Comparison of ENCODE assay signal across 17 cellular contexts in the genomic region with DNA sequence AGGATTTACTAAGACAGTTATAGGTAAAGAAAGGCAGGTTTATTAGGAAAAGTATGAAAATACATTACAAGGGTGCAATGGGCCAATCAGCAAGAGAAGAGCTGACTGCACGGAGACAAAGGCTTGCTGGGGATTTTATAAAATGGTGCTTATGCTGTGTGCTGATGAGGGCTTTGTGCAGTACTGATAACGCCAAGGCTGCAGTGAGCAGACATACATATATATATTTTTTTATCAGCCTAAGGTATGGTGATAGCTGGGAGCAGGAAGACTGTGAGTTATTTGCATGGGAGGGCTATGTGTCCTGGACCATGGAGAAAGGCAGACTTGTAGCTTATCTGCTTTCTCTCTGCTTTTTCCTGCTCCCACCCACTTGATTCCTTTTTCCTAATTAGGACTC.
DNase-seq lines count a peak whose midpoint lies in the region; ATAC-seq, FAIRE-seq and TF ChIP-seq lines count a peak whose summit lies in the region.
"Had no signal": no experiment of that assay in that cellular context is flagged by ENCODE, and none has a peak within 500 bp of the region (broad histone marks: within the 10 kb centered on the region; RNA-seq: fewer than 3 reads in every experiment).

No MANE protein-coding gene starts in this region.

- dilution Hi-C loops in keratinocyte (cut with MboI; ENCODE audit: extremely low pct_ligation_motif_present, low sequenced_read_pairs): no loop called here

- H3K4me1 ChIP-seq in cardiac muscle cell (ENCODE audit: low read depth): peaks cover 16% of the 10 kb centered on the region
- H3K4me1 ChIP-seq in left ventricle myocardium inferior: peaks cover 35% of the 10 kb centered on the region
- H3K4me1 ChIP-seq in keratinocyte (ENCODE audit: control insufficient read depth, extremely low read depth, insufficient read depth, low read length): peaks cover 31% of the 10 kb centered on the region
- H3K4me1 ChIP-seq in neural progenitor cell: peaks cover 12% of the 10 kb centered on the region
- peaks cover 11 to 13% of the 10 kb centered on the region in 2 donors for H3K4me1 ChIP-seq in gastrocnemius medialis
- H3K4me1 ChIP-seq: BLaER1 had no signal

- peaks cover 32% of the 10 kb centered on the region for H3K4me1 Mint-ChIP-seq in neural progenitor cell
- H3K4me1 Mint-ChIP-seq: CD8-positive, alpha-beta memory T cell had no signal

- no peak overlapping the region for H2AFZ ChIP-seq in keratinocyte (ENCODE audit: control insufficient read depth, low read length)
- peak overlapping the region; percentile 96 for H2AFZ ChIP-seq in neural progenitor cell (replicated peaks)
- H2AFZ ChIP-seq: GM23248 had no signal

- H3K27ac Mint-ChIP-seq in neural progenitor cell: no peak overlapping the region
- H3K27ac Mint-ChIP-seq: CD8-positive, alpha-beta memory T cell had no signal

- H3K27ac ChIP-seq in cardiac muscle cell (peak overlapping the region; percentile 34), left ventricle myocardium inferior (replicated peaks) (no peak overlapping the region), keratinocyte (ENCODE audit: control insufficient read depth, insufficient read depth, low read length) (no peak overlapping the region), neural progenitor cell (peak overlapping the region; percentile 14), gastrocnemius medialis (no peak overlapping the region)
- H3K27ac ChIP-seq: BLaER1, GM23248 had no signal

- no peaks in the 10 kb centered on the region for H3K9me3 Mint-ChIP-seq in neural progenitor cell
- H3K9me3 Mint-ChIP-seq: CD8-positive, alpha-beta memory T cell had no signal

- DNase-seq in cardiac muscle cell (ENCODE audit: low read depth in 1 of 2, low spot score in 1 of 2) (no peak), left ventricle myocardium inferior (no peak), keratinocyte (ENCODE audit: low read depth, low spot score) (no peak), neural progenitor cell (ENCODE audit: low spot score) (no peak), gastrocnemius medialis (no peak)
- DNase-seq in activated naive CD4-positive, alpha-beta T cell treated with Interleukin-2 at 50 U/mL for 16 hours: no peak
- DNase-seq: 8988T; AML-193; Caco-2; CD8-positive, alpha-beta memory T cell; GM23248; H7 had no signal

- no peaks in the 10 kb centered on the region for H3K9me1 ChIP-seq in keratinocyte (ENCODE audit: control insufficient read depth, extremely low read depth, insufficient read depth, low read length)

- H3K27me3 Mint-ChIP-seq in neural progenitor cell (ENCODE audit: insufficient read depth, low read depth): peaks cover 3% of the 10 kb centered on the region
- H3K27me3 Mint-ChIP-seq: CD8-positive, alpha-beta memory T cell had no signal

- H3K9me3 ChIP-seq in cardiac muscle cell (ENCODE audit: low read depth) (no peaks in the 10 kb centered on the region), left ventricle myocardium inferior (replicated peaks) (no peaks in the 10 kb centered on the region), keratinocyte (ENCODE audit: control insufficient read depth, low read depth, low read length) (no peaks in the 10 kb centered on the region), neural progenitor cell (ENCODE audit: low read depth) (no peaks in the 10 kb centered on the region), gastrocnemius medialis (no peaks in the 10 kb centered on the region)
- H3K9me3 ChIP-seq: BLaER1, Caco-2 had no signal

- peak; percentile 56 for FAIRE-seq in keratinocyte (lab: Jason Lieb, UNC)
- FAIRE-seq: HepG2, HTR-8/SVneo had no signal

- H3K79me2 ChIP-seq in keratinocyte (ENCODE audit: control insufficient read depth, insufficient read depth, low read length) (no peaks in the 10 kb centered on the region), neural progenitor cell (ENCODE audit: low read depth) (no peaks in the 10 kb centered on the region)

- TF ChIP-seq POLR2A in gastrocnemius medialis (IDR thresholded peaks at IDR 0.05): no peak

- H3K27me3 ChIP-seq in cardiac muscle cell: no peaks in the 10 kb centered on the region
- no peaks in the 10 kb centered on the region for H3K27me3 ChIP-seq in left ventricle myocardium inferior (ENCODE audit: low read depth)
- H3K27me3 ChIP-seq in keratinocyte (ENCODE audit: control insufficient read depth, extremely low read depth, insufficient read depth, low read length): no peaks in the 10 kb centered on the region
- no peaks in the 10 kb centered on the region for H3K27me3 ChIP-seq in neural progenitor cell
- H3K27me3 ChIP-seq in gastrocnemius medialis: no peaks in the 10 kb centered on the region
- H3K27me3 ChIP-seq: BLaER1 had no signal

- no peaks in the 10 kb centered on the region for H3F3A ChIP-seq in neural progenitor cell (ENCODE audit: low read depth)

- no peak for ATAC-seq in GM21786 (IDR thresholded peaks at IDR 0.05; ENCODE audit: unreplicated experiment)
- no peak for ATAC-seq in HG03565 (IDR thresholded peaks at IDR 0.05; ENCODE audit: unreplicated experiment)
- ATAC-seq in gastrocnemius medialis: no peak
- ATAC-seq: HepG2 had no signal

- H3K9ac ChIP-seq in keratinocyte (ENCODE audit: control insufficient read depth, extremely low read depth, insufficient read depth, low read length): no peak overlapping the region
- H3K9ac ChIP-seq in neural progenitor cell: no peak overlapping the region
- H3K9ac ChIP-seq: BLaER1, GM23248 had no signal

- TF ChIP-seq CTCF in cardiac muscle cell (IDR thresholded peaks at IDR 0.05; ENCODE audit: low read depth, low read length) (no peak), left ventricle myocardium inferior (IDR thresholded peaks at IDR 0.05; ENCODE audit: borderline replicate concordance) (no peak), keratinocyte (optimal IDR thresholded peaks at IDR 0.05 in 1 of 3, IDR thresholded peaks at IDR 0.05 in 1 of 3, conservative IDR thresholded peaks at IDR 0.05 in 1 of 3; ENCODE audit: extremely low read depth in 1 of 3, insufficient read depth in 2 of 3, low read length in 3 of 3) (no peak), neural progenitor cell (IDR thresholded peaks at IDR 0.05) (no peak), gastrocnemius medialis (IDR thresholded peaks at IDR 0.05 in 4 of 5, conservative IDR thresholded peaks at IDR 0.05 in 1 of 5) (no peak)

- H3K36me3 ChIP-seq in cardiac muscle cell (no peaks in the 10 kb centered on the region), left ventricle myocardium inferior (no peaks in the 10 kb centered on the region), keratinocyte (ENCODE audit: control insufficient read depth in 2 of 2, extremely low read depth in 1 of 2, insufficient read depth in 2 of 2, low read length in 2 of 2) (no peaks in the 10 kb centered on the region), neural progenitor cell (no peaks in the 10 kb centered on the region), gastrocnemius medialis (no peaks in the 10 kb centered on the region)
- H3K36me3 ChIP-seq: BLaER1 had no signal

- H3K4me3 ChIP-seq in cardiac muscle cell (no peak overlapping the region), left ventricle myocardium inferior (no peak overlapping the region), keratinocyte (ENCODE audit: control insufficient read depth in 2 of 3, extremely low read depth in 1 of 3, insufficient read depth in 2 of 3, low read depth in 1 of 3, low read length in 3 of 3) (no peak overlapping the region), neural progenitor cell (no peak overlapping the region), gastrocnemius medialis (no peak overlapping the region)
- H3K4me3 ChIP-seq: BLaER1, GM23248 had no signal

- no peaks in the 10 kb centered on the region for H3K36me3 Mint-ChIP-seq in neural progenitor cell
- H3K36me3 Mint-ChIP-seq: CD8-positive, alpha-beta memory T cell had no signal

- H4K20me1 ChIP-seq in keratinocyte (ENCODE audit: control insufficient read depth, extremely low read depth, insufficient read depth, low read length) (no peaks in the 10 kb centered on the region), neural progenitor cell (ENCODE audit: low read depth) (no peaks in the 10 kb centered on the region)
- H4K20me1 ChIP-seq: BLaER1 had no signal

- intact Hi-C loops in left ventricle myocardium inferior (cut with micrococcal nuclease): no loop called here
- intact Hi-C loops in gastrocnemius medialis (cut with DNase I; ENCODE audit: low total_unique reads): loop anchor here (5.0 kb wide), 2 partner anchors 38 to 772 kb away; a partner anchor contains a TSS

- H3K4me2 ChIP-seq in keratinocyte (ENCODE audit: control insufficient read depth, extremely low read depth, insufficient read depth, low read depth, low read length) (no peak overlapping the region), neural progenitor cell (peak overlapping the region; percentile 58)
- H3K4me2 ChIP-seq: BLaER1 had no signal

- in situ Hi-C loops in gastrocnemius medialis (cut with MboI; ENCODE audit: low sequenced_read_pairs in 4 of 4): no loop called here

- no peak overlapping the region for H3K4me3 Mint-ChIP-seq in neural progenitor cell
- H3K4me3 Mint-ChIP-seq: CD8-positive, alpha-beta memory T cell had no signal

Comparison
In these comparisons a context has a peak if more than half of its experiments do, and no peak if none do; other contexts are left out.
1. H3K27ac ChIP-seq: peak in cardiac muscle cell (single experiment) and neural progenitor cell (single experiment); none in left ventricle myocardium inferior (single experiment), keratinocyte (single experiment) and gastrocnemius medialis (0 of 4).